21 cellular contexts compared by ENCODE assay signal in genomic region chr14:22434901-22435565, GRCh38.
DNase-seq lines count a peak whose midpoint lies in the region; ATAC-seq and TF ChIP-seq lines count a peak whose summit lies in the region.
"Had no signal": no experiment of that assay in that cellular context is flagged by ENCODE, and none has a peak within 500 bp of the region (broad histone marks: within the 10 kb centered on the region; RNA-seq: fewer than 3 reads in every experiment).

No MANE protein-coding gene starts in this region.

- POLR2A ChIA-PET in OCI-LY7 (lab: Charles Lee) = interaction anchor here (1.0 to 13.2 kb wide), 8 partner anchors 16 to 121 kb away, joined by 3 to 205 read pairs (median 9); no protein-coding TSS in a partner anchor

- no peaks in the 10 kb centered on the region for H4K20me1 ChIP-seq in Loucy (ENCODE audit: insufficient read depth, low read length, poor library complexity, severe bottlenecking)
- H4K20me1 ChIP-seq in OCI-LY7 (ENCODE audit: insufficient read depth, low read length) = no peaks in the 10 kb centered on the region

- no peak overlapping the region for H3K27ac ChIP-seq in OCI-LY7 (ENCODE audit: low read depth, low read length, poor library complexity, severe bottlenecking)
- H3K27ac ChIP-seq: SJSA1 had no signal

- CTCF ChIA-PET in OCI-LY7 (lab: Charles Lee; ENCODE audit: unreplicated experiment) = interaction anchor here (1.0 to 4.4 kb wide), 7 partner anchors 12 to 118 kb away, joined by 3 to 16 read pairs (median 8); no protein-coding TSS in a partner anchor

- H3K9me3 ChIP-seq in Loucy (ENCODE audit: insufficient read depth, low read depth, low read length) (no peaks in the 10 kb centered on the region), OCI-LY7 (ENCODE audit: low read length) (no peaks in the 10 kb centered on the region)
- H3K9me3 ChIP-seq: BE2C, SJSA1 had no signal

- intact Hi-C loops in OCI-LY7 (cut with micrococcal nuclease; ENCODE audit: unreplicated experiment) = loop anchor here (1.0 kb wide), 3 partner anchors 36 to 48 kb away; no protein-coding TSS in a partner anchor

- no peaks in the 10 kb centered on the region for H3K27me3 ChIP-seq in Loucy (ENCODE audit: insufficient read depth, low read length, poor library complexity, severe bottlenecking)
- H3K27me3 ChIP-seq: BE2C, SJSA1 had no signal

- no peaks in the 10 kb centered on the region for H3F3A ChIP-seq in Loucy (ENCODE audit: low read depth)

- no peak for ATAC-seq in HG03460 (IDR thresholded peaks at IDR 0.05; ENCODE audit: unreplicated experiment)
- ATAC-seq: HCT116, K562, T-cell had no signal

- no peaks in the 10 kb centered on the region for H3K36me3 ChIP-seq in Loucy (ENCODE audit: insufficient read depth, low read length)
- H3K36me3 ChIP-seq in OCI-LY7 (ENCODE audit: insufficient read depth, low read length) = no peaks in the 10 kb centered on the region
- H3K36me3 ChIP-seq: BE2C, SJSA1 had no signal

- no TSS peak for BruUV-seq in OCI-LY7 (replicated peaks; lab: Mats Ljungman, UMichigan)

- H3K4me2 ChIP-seq in Loucy (ENCODE audit: low read depth, low read length, poor library complexity, severe bottlenecking) (no peak overlapping the region), OCI-LY7 (ENCODE audit: low read length) (peak overlapping the region; percentile 30; the same call in 1 of the 2 replicates)

- no peak for TF ChIP-seq CTCF in Loucy (conservative IDR thresholded peaks at IDR 0.05; ENCODE audit: low read length)
- no peak for TF ChIP-seq CTCF in OCI-LY7 (conservative IDR thresholded peaks at IDR 0.05; ENCODE audit: low read length)

- peak overlapping the region; percentile 30 for H3K9ac ChIP-seq in Loucy (ENCODE audit: low read depth, low read length, poor library complexity, severe bottlenecking)

- H3K79me2 ChIP-seq in Loucy (ENCODE audit: insufficient read depth, low read length) = peaks cover 13% of the 10 kb centered on the region; the same call in 1 of the 2 replicates
- H3K79me2 ChIP-seq in OCI-LY7 (ENCODE audit: insufficient read depth, low read depth, low read length) = no peaks in the 10 kb centered on the region

- H3K4me1 ChIP-seq in Loucy (ENCODE audit: insufficient read depth, low read length, poor library complexity, severe bottlenecking) (peaks cover 63% of the 10 kb centered on the region), OCI-LY7 (ENCODE audit: insufficient read depth, low read length, poor library complexity, severe bottlenecking) (peaks cover 62% of the 10 kb centered on the region)
- H3K4me1 ChIP-seq: BE2C had no signal

- H3K4me3 ChIP-seq in Loucy (ENCODE audit: low read length, poor library complexity, severe bottlenecking) (no peak overlapping the region), OCI-LY7 (ENCODE audit: low read depth, low read length, poor library complexity, severe bottlenecking) (no peak overlapping the region)
- H3K4me3 ChIP-seq: K562, SJSA1 had no signal

- H2AFZ ChIP-seq in Loucy (ENCODE audit: low read length) (no peak overlapping the region), OCI-LY7 (ENCODE audit: low read length) (peak overlapping the region; percentile 1; the same call in 1 of the 2 replicates)

- DNase-seq in DMS 273 (lab: John Stamatoyannopoulos, UW; ENCODE audit: unreplicated experiment) (peak; percentile 86), OCI-LY7 (ENCODE audit: low spot score) (no peak), myocyte (ENCODE audit: low read depth) (peak; percentile 16), activated T-cell treated with anti-CD3 and anti-CD28 coated beads for 4 hours (no peak)
- no peak for DNase-seq in stimulated activated naive CD4-positive, alpha-beta T cell treated with Interleukin-2 at 50 U/mL for 16 hours (lab: John Stamatoyannopoulos, UW)
- DNase-seq: ACHN; BE2C; CD8-positive, alpha-beta memory T cell; MM.1S; NCI-H2029; NCI-H2227 treated with DMSO at 0.1 percent for 48 hours; NCI-H510A treated with DMSO at 0.1 percent for 48 hours; NK-92 treated with Interleukin-12 subunit alpha and Interleukin-12 subunit beta, amount 100 ng/mL, for 24 hours; Right ventricle myocardium superior; RPMI8226 had no signal

- H3K9me2 ChIP-seq in Loucy (replicated peaks; ENCODE audit: low read depth, low read length) = no peaks in the 10 kb centered on the region
- no peaks in the 10 kb centered on the region for H3K9me2 ChIP-seq in OCI-LY7 (ENCODE audit: insufficient read depth, low read length)

Comparison
In these comparisons a context has a peak if more than half of its experiments do, and no peak if none do; other contexts are left out.
1. DNase-seq: peak in DMS 273 (single experiment) and myocyte (single experiment); none in OCI-LY7 (single experiment), activated T-cell treated with anti-CD3 and anti-CD28 coated beads for 4 hours (single experiment) and stimulated activated naive CD4-positive, alpha-beta T cell treated with Interleukin-2 at 50 U/mL for 16 hours (single experiment).